In genomic region chr2:120447122-120447785, GRCh38 we compare ENCODE assay signal across 22 cellular contexts.
DNase-seq lines count a peak whose midpoint lies in the region; ATAC-seq and TF ChIP-seq lines count a peak whose summit lies in the region.
"Had no signal": no experiment of that assay in that cellular context is flagged by ENCODE, and none has a peak within 500 bp of the region (broad histone marks: within the 10 kb centered on the region; RNA-seq: fewer than 3 reads in every experiment).

No MANE protein-coding gene starts in this region.

- H3K36me3 ChIP-seq in GM23248 (ENCODE audit: low read depth) (no peaks in the 10 kb centered on the region), PC-3 (ENCODE audit: low read depth, low read length) (no peaks in the 10 kb centered on the region), gastroesophageal sphincter (no peaks in the 10 kb centered on the region), ascending aorta (no peaks in the 10 kb centered on the region)

- H4K20me1 ChIP-seq in GM23248 (ENCODE audit: insufficient read depth) (no peaks in the 10 kb centered on the region), PC-3 (ENCODE audit: low read length) (no peaks in the 10 kb centered on the region)

- no peak for TF ChIP-seq CTCF in PC-3 (conservative IDR thresholded peaks at IDR 0.05; ENCODE audit: low read depth, low read length)
- no peak for TF ChIP-seq CTCF in gastroesophageal sphincter (IDR thresholded peaks at IDR 0.05)
- TF ChIP-seq CTCF in ascending aorta (IDR thresholded peaks at IDR 0.05) = no peak
- TF ChIP-seq CTCF in GM13977 (IDR thresholded peaks at IDR 0.05; ENCODE audit: extremely low read depth, insufficient read depth, missing control alignments) = no peak

- no peak for TF ChIP-seq EP300 in gastroesophageal sphincter (IDR thresholded peaks at IDR 0.05)

- H3K4me2 ChIP-seq in GM23248 (ENCODE audit: unreplicated experiment) = no peak overlapping the region
- no peak overlapping the region for H3K4me2 ChIP-seq in PC-3 (ENCODE audit: low read length)
- H3K4me2 ChIP-seq: A549, GM23338, KMS-11 had no signal

- POLR2A ChIA-PET in PC-3 (lab: Charles Lee; ENCODE audit: unreplicated experiment) = no interaction called here

- DNase-seq in GM23248 (peak; percentile 50), PC-3 (peak; percentile 17), sciatic nerve (ENCODE audit: low spot score) (peak; percentile 42), ascending aorta (ENCODE audit: low spot score in 2 of 2) (no peak), GM13977 (ENCODE audit: low spot score) (no peak), activated T-cell treated with anti-CD3 and anti-CD28 coated beads for 4 hours (no peak)
- DNase-seq: EL, GF-D8, MV-4-11, NCI-H1105 treated with DMSO at 0.1 percent for 48 hours, NCI-H2029 treated with DMSO at 0.1 percent for 48 hours, NCI-H2171, NCI-H345, NCI-H524 treated with DMSO at 0.1 percent for 48 hours, OCI-M1, SHP77 had no signal

- in situ Hi-C loops in GM23248 (cut with MboI) = no loop called here
- in situ Hi-C loops in GM13977 (cut with MboI; ENCODE audit: low pct_unique_long_range_greater_than_20kb, low sequenced_read_pairs, unreplicated experiment) = no loop called here

- H3F3A ChIP-seq in GM23248 (ENCODE audit: insufficient read depth) (no peaks in the 10 kb centered on the region), PC-3 (ENCODE audit: low read length, unreplicated experiment) (no peaks in the 10 kb centered on the region)

- WGBS in GM23248 (ENCODE audit: low coverage in 1 of 2, low lambda C conversion rate in 2 of 2, missing lambda C conversion rate in 2 of 2), 2 experiments = 68 to 78% methylated on average over 8 of the region's 8 CpGs
- WGBS in gastroesophageal sphincter (ENCODE audit: low coverage in 1 of 2), 2 donors = 92 to 100% methylated on average over 2 to 6 of the region's 8 CpGs

- no peaks in the 10 kb centered on the region for H3K9me2 ChIP-seq in GM23248 (ENCODE audit: insufficient read depth)
- H3K9me2 ChIP-seq in PC-3 (replicated peaks; ENCODE audit: low read length) = no peaks in the 10 kb centered on the region

- CTCF ChIA-PET in PC-3 (lab: Charles Lee) = no interaction called here

- no peak overlapping the region for H2AFZ ChIP-seq in GM23248
- no peak overlapping the region for H2AFZ ChIP-seq in PC-3 (ENCODE audit: low read length)
- H2AFZ ChIP-seq: GM23338 had no signal

- no peak overlapping the region for H3K4me3 ChIP-seq in GM23248
- H3K4me3 ChIP-seq in PC-3 (ENCODE audit: low read length) = no peak overlapping the region
- H3K4me3 ChIP-seq in gastroesophageal sphincter = no peak overlapping the region
- no peak overlapping the region for H3K4me3 ChIP-seq in ascending aorta
- H3K4me3 ChIP-seq: A549, GM23338, SK-N-MC had no signal

- H3K27me3 ChIP-seq in GM23248 (replicated peaks; ENCODE audit: insufficient read depth) (peaks cover 15% of the 10 kb centered on the region; the same call in 1 of the 2 replicates), PC-3 (ENCODE audit: low read length) (no peaks in the 10 kb centered on the region), gastroesophageal sphincter (peaks cover 24% of the 10 kb centered on the region), ascending aorta (peaks cover 6% of the 10 kb centered on the region)

- no peaks in the 10 kb centered on the region for H3K9me3 ChIP-seq in GM23248 (ENCODE audit: low read depth)
- no peaks in the 10 kb centered on the region for H3K9me3 ChIP-seq in PC-3 (ENCODE audit: low read length)
- H3K9me3 ChIP-seq in gastroesophageal sphincter = no peaks in the 10 kb centered on the region
- H3K9me3 ChIP-seq in ascending aorta = no peaks in the 10 kb centered on the region
- H3K9me3 ChIP-seq: A549 had no signal

- no peak overlapping the region for H3K9ac ChIP-seq in GM23248
- H3K9ac ChIP-seq in PC-3 (ENCODE audit: low read length) = no peak overlapping the region
- H3K9ac ChIP-seq: KMS-11 had no signal

- H3K27ac ChIP-seq in GM23248 (no peak overlapping the region), PC-3 (ENCODE audit: low read length) (no peak overlapping the region), gastroesophageal sphincter (no peak overlapping the region), ascending aorta (no peak overlapping the region)
- H3K27ac ChIP-seq: A549, KMS-11, SK-N-MC had no signal

- ATAC-seq in PC-3 = no peak
- peak; percentile 5 for ATAC-seq in gastroesophageal sphincter
- no peak for ATAC-seq in sciatic nerve
- ATAC-seq in GM21529 (IDR thresholded peaks at IDR 0.05; ENCODE audit: unreplicated experiment) = no peak
- ATAC-seq: A549, GM23338 had no signal

- no peak for TF ChIP-seq POLR2A in gastroesophageal sphincter (IDR thresholded peaks at IDR 0.05)

- intact Hi-C loops in PC-3 (cut with micrococcal nuclease) (no loop called here), sciatic nerve (cut with DNase I) (no loop called here), ascending aorta (cut with DNase I) (no loop called here)

- no TSS peak for BruUV-seq in PC-3 (replicated peaks; lab: Mats Ljungman, UMichigan)

- H3K4me1 ChIP-seq in GM23248 (ENCODE audit: insufficient read depth) = peaks cover 4% of the 10 kb centered on the region; the same call in 1 of the 2 replicates
- H3K4me1 ChIP-seq in PC-3 (ENCODE audit: insufficient read depth, low read length) = peaks cover 10% of the 10 kb centered on the region; the same call in 1 of the 2 replicates
- peaks cover 0 to 10% (median 8%) of the 10 kb centered on the region in 3 donors for H3K4me1 ChIP-seq in gastroesophageal sphincter
- H3K4me1 ChIP-seq in ascending aorta = peaks cover 3 to 5% of the 10 kb centered on the region in 2 donors
- H3K4me1 ChIP-seq: A549 had no signal

- H3K79me2 ChIP-seq in GM23248 (ENCODE audit: insufficient read depth) (no peaks in the 10 kb centered on the region), PC-3 (ENCODE audit: low read length) (no peaks in the 10 kb centered on the region)

Comparison
In these comparisons a context has a peak if more than half of its experiments do, and no peak if none do; other contexts are left out.
1. DNase-seq: peak in GM23248 (single experiment), PC-3 (single experiment) and sciatic nerve (single experiment); none in ascending aorta (0 of 2), GM13977 (single experiment) and activated T-cell treated with anti-CD3 and anti-CD28 coated beads for 4 hours (single experiment).